Comparison of ENCODE assay signal across 22 cellular contexts in genomic region chr3:139751789-139752188, GRCh38.
"Had no signal": no experiment of that assay in that cellular context is flagged by ENCODE, and none has a peak within 500 bp of the region (broad histone marks: within the 10 kb centered on the region; RNA-seq: fewer than 3 reads in every experiment).

No MANE protein-coding gene starts in this region.

- H3K36me3 Mint-ChIP-seq: activated naive CD4-positive, alpha-beta T cell treated with anti-CD3 and anti-CD28 coated beads, Interleukin-2, amount 10 ng/mL, durations not matched to agents 7 days and 5 days; stimulated activated effector memory CD8-positive, alpha-beta T cell treated with anti-CD3 and anti-CD28 coated beads, Interleukin-12 subunit alpha, Interleukin-12 subunit beta, amount 100 ng/mL, for 72 hours had no signal

- H3K27ac Mint-ChIP-seq: activated CD4-positive, alpha-beta memory T cell treated with anti-CD3 and anti-CD28 coated beads, Interleukin-2, amount 10 ng/mL, durations not matched to agents 7 days and 5 days; activated naive CD4-positive, alpha-beta T cell treated with anti-CD3 and anti-CD28 coated beads, Interleukin-2, amount 10 ng/mL, durations not matched to agents 7 days and 5 days; activated T-cell treated with anti-CD3 and anti-CD28 coated beads, Interleukin-2, amount 50 U/mL, for 72 hours; naive thymus-derived CD4-positive, alpha-beta T cell; stimulated activated effector memory CD8-positive, alpha-beta T cell treated with anti-CD3 and anti-CD28 coated beads, Interleukin-12 subunit alpha, Interleukin-12 subunit beta, amount 100 ng/mL, for 72 hours had no signal

- DNase-seq: activated CD4-positive, alpha-beta memory T cell treated with anti-CD3 and anti-CD28 coated beads, Interleukin-2, amount 10 ng/mL, durations not matched to agents 7 days and 5 days; activated CD4-positive, alpha-beta T cell treated with anti-CD3 and anti-CD28 coated beads for 48 hours; activated CD4-positive, CD25-positive, alpha-beta regulatory T cell; activated effector memory CD4-positive, alpha-beta T cell treated with Interleukin-2 at 50 U/mL for 16 hours; activated naive CD4-positive, alpha-beta T cell treated with anti-CD3 and anti-CD28 coated beads, Interleukin-2, amount 10 ng/mL, durations not matched to agents 7 days and 5 days; activated T-cell treated with anti-CD3 and anti-CD28 coated beads, Interleukin-2, amount 50 U/mL, for 72 hours; cerebellar nuclear complex; hippocampal formation; kidney glomerular epithelial cell; left lung; naive thymus-derived CD4-positive, alpha-beta T cell; occipital lobe; right lobe of liver; stimulated activated CD4-positive, alpha-beta T cell treated with anti-CD3 and anti-CD28 coated beads, Interleukin-2, amount 100 ng/mL, for 24 hours; stomach had no signal

- H3K27me3 ChIP-seq: esophagus muscularis mucosa, left lung, right lobe of liver, stomach, suprapubic skin, tibial nerve had no signal

- H3K4me3 ChIP-seq: coronary artery, esophagus muscularis mucosa, left lung, right lobe of liver, skin epidermis, stomach, suprapubic skin, tibial nerve had no signal

- H3K27ac ChIP-seq: coronary artery, esophagus muscularis mucosa, left lung, right lobe of liver, skin epidermis, stomach, suprapubic skin, tibial nerve had no signal

- H3K4me3 Mint-ChIP-seq: activated CD4-positive, alpha-beta memory T cell treated with anti-CD3 and anti-CD28 coated beads, Interleukin-2, amount 10 ng/mL, durations not matched to agents 7 days and 5 days; activated naive CD4-positive, alpha-beta T cell treated with anti-CD3 and anti-CD28 coated beads, Interleukin-2, amount 10 ng/mL, durations not matched to agents 7 days and 5 days; activated T-cell treated with anti-CD3 and anti-CD28 coated beads, Interleukin-2, amount 50 U/mL, for 72 hours; naive thymus-derived CD4-positive, alpha-beta T cell; neural crest cell; stimulated activated effector memory CD8-positive, alpha-beta T cell treated with anti-CD3 and anti-CD28 coated beads, Interleukin-12 subunit alpha, Interleukin-12 subunit beta, amount 100 ng/mL, for 72 hours had no signal

- H3K4me1 ChIP-seq: esophagus muscularis mucosa, left lung, right lobe of liver, stomach, suprapubic skin, tibial nerve had no signal

- H3K27me3 Mint-ChIP-seq: activated CD4-positive, alpha-beta memory T cell treated with anti-CD3 and anti-CD28 coated beads, Interleukin-2, amount 10 ng/mL, durations not matched to agents 7 days and 5 days; activated naive CD4-positive, alpha-beta T cell treated with anti-CD3 and anti-CD28 coated beads, Interleukin-2, amount 10 ng/mL, durations not matched to agents 7 days and 5 days; naive thymus-derived CD4-positive, alpha-beta T cell had no signal

- H3K36me3 ChIP-seq: esophagus muscularis mucosa, left lung, right lobe of liver, stomach, suprapubic skin, tibial nerve had no signal

- H3K4me1 Mint-ChIP-seq: activated CD4-positive, alpha-beta memory T cell treated with anti-CD3 and anti-CD28 coated beads, Interleukin-2, amount 10 ng/mL, durations not matched to agents 7 days and 5 days; activated naive CD4-positive, alpha-beta T cell treated with anti-CD3 and anti-CD28 coated beads, Interleukin-2, amount 10 ng/mL, durations not matched to agents 7 days and 5 days; naive thymus-derived CD4-positive, alpha-beta T cell; neural crest cell; stimulated activated effector memory CD8-positive, alpha-beta T cell treated with anti-CD3 and anti-CD28 coated beads, Interleukin-12 subunit alpha, Interleukin-12 subunit beta, amount 100 ng/mL, for 72 hours had no signal

- H3K9me3 Mint-ChIP-seq: activated naive CD4-positive, alpha-beta T cell treated with anti-CD3 and anti-CD28 coated beads, Interleukin-2, amount 10 ng/mL, durations not matched to agents 7 days and 5 days had no signal

- ATAC-seq: activated T-cell treated with anti-CD3 and anti-CD28 coated beads, Interleukin-2, amount 50 U/mL, for 72 hours; left lung; naive thymus-derived CD4-positive, alpha-beta T cell; right lobe of liver; stimulated activated effector memory CD8-positive, alpha-beta T cell treated with anti-CD3 and anti-CD28 coated beads, Interleukin-12 subunit alpha, Interleukin-12 subunit beta, amount 100 ng/mL, for 72 hours had no signal
